19 cellular contexts compared by ENCODE assay signal in genomic region chr4:15482842-15483241, GRCh38. TPM values are rescaled to one million over a fixed set of nuclear protein-coding genes. Genes with fewer than 3 reads are reported as not detected.
"Had no signal": no experiment of that assay in that cellular context is flagged by ENCODE, and none has a peak within 500 bp of the region (broad histone marks: within the 10 kb centered on the region; RNA-seq: fewer than 3 reads in every experiment).

No MANE protein-coding gene starts in this region.

- H3K27me3 ChIP-seq: left lung, sigmoid colon, upper lobe of left lung had no signal

- ATAC-seq: left lung; stimulated activated naive CD8-positive, alpha-beta T cell treated with anti-CD3 and anti-CD28 coated beads, Interleukin-15, Interleukin-2, amounts not matched to agents 100 U/mL and 50 U/mL, for 24 hours had no signal

- H3K9me3 ChIP-seq: left lung had no signal

- H3K36me3 ChIP-seq: left lung had no signal

- H3K4me3 ChIP-seq: coronary artery, left lung, sigmoid colon, SK-N-MC, upper lobe of left lung had no signal

- H3K27me3 Mint-ChIP-seq: activated naive CD8-positive, alpha-beta T cell treated with anti-CD3 and anti-CD28 coated beads for 36 hours had no signal

- H3K4me3 Mint-ChIP-seq: activated CD4-positive, alpha-beta memory T cell treated with anti-CD3 and anti-CD28 coated beads, Interleukin-2, amount 10 ng/mL, durations not matched to agents 7 days and 5 days; activated naive CD8-positive, alpha-beta T cell treated with anti-CD3 and anti-CD28 coated beads for 36 hours had no signal

- H3K9me3 Mint-ChIP-seq: activated CD4-positive, alpha-beta memory T cell treated with anti-CD3 and anti-CD28 coated beads, Interleukin-2, amount 10 ng/mL, durations not matched to agents 7 days and 5 days had no signal

- DNase-seq: activated CD4-positive, alpha-beta memory T cell treated with anti-CD3 and anti-CD28 coated beads, Interleukin-2, amount 10 ng/mL, durations not matched to agents 7 days and 5 days; activated CD4-positive, CD25-positive, alpha-beta regulatory T cell treated with anti-CD3 and anti-CD28 coated beads, Interleukin-2, amount 50 U/mL, for 72 hours; activated gamma-delta T cell; activated naive CD8-positive, alpha-beta T cell treated with anti-CD3 and anti-CD28 coated beads for 36 hours; activated T-cell treated with anti-CD3 and anti-CD28 coated beads, Interleukin-2, amount 50 U/mL, for 48 hours; aorta; effector CD4-positive, alpha-beta T cell; left lung; mesenchymal stem cell; sigmoid colon; stimulated activated CD4-positive, alpha-beta T cell treated with anti-CD3 and anti-CD28 coated beads, Interleukin-12 subunit alpha, Interleukin-12 subunit beta, amount 100 ng/mL, for 4 hours; stimulated activated naive CD8-positive, alpha-beta T cell treated with anti-CD3 and anti-CD28 coated beads, Interleukin-15, Interleukin-2, amounts not matched to agents 100 U/mL and 50 U/mL, for 24 hours; T-helper 1 cell; upper lobe of left lung had no signal

- H3K27ac Mint-ChIP-seq: activated CD4-positive, alpha-beta memory T cell treated with anti-CD3 and anti-CD28 coated beads, Interleukin-2, amount 10 ng/mL, durations not matched to agents 7 days and 5 days; activated naive CD8-positive, alpha-beta T cell treated with anti-CD3 and anti-CD28 coated beads for 36 hours had no signal

- H3K27ac ChIP-seq: epithelial cell of prostate, left lung, SK-N-MC, upper lobe of left lung had no signal

- H3K4me1 Mint-ChIP-seq: activated CD4-positive, alpha-beta memory T cell treated with anti-CD3 and anti-CD28 coated beads, Interleukin-2, amount 10 ng/mL, durations not matched to agents 7 days and 5 days; activated naive CD8-positive, alpha-beta T cell treated with anti-CD3 and anti-CD28 coated beads for 36 hours had no signal

- H3K4me1 ChIP-seq: left lung had no signal

RNA-seq across cellular contexts. Expression of gene CC2D2A, which starts 13.2 kb away (rescaled TPM):
- total RNA-seq: activated CD4-positive, alpha-beta memory T cell treated with anti-CD3 and anti-CD28 coated beads, Interleukin-2, amount 10 ng/mL, durations not matched to agents 7 days and 5 days; activated naive CD8-positive, alpha-beta T cell treated with anti-CD3 and anti-CD28 coated beads for 36 hours had no signal

RNA-seq across cellular contexts. Expression of gene C1QTNF7, which starts 55.0 kb away (rescaled TPM):
- total RNA-seq: activated CD4-positive, alpha-beta memory T cell treated with anti-CD3 and anti-CD28 coated beads, Interleukin-2, amount 10 ng/mL, durations not matched to agents 7 days and 5 days; activated naive CD8-positive, alpha-beta T cell treated with anti-CD3 and anti-CD28 coated beads for 36 hours; osteocyte had no signal
- polyA plus RNA-seq: neural cell had no signal
